In the genomic region with DNA sequence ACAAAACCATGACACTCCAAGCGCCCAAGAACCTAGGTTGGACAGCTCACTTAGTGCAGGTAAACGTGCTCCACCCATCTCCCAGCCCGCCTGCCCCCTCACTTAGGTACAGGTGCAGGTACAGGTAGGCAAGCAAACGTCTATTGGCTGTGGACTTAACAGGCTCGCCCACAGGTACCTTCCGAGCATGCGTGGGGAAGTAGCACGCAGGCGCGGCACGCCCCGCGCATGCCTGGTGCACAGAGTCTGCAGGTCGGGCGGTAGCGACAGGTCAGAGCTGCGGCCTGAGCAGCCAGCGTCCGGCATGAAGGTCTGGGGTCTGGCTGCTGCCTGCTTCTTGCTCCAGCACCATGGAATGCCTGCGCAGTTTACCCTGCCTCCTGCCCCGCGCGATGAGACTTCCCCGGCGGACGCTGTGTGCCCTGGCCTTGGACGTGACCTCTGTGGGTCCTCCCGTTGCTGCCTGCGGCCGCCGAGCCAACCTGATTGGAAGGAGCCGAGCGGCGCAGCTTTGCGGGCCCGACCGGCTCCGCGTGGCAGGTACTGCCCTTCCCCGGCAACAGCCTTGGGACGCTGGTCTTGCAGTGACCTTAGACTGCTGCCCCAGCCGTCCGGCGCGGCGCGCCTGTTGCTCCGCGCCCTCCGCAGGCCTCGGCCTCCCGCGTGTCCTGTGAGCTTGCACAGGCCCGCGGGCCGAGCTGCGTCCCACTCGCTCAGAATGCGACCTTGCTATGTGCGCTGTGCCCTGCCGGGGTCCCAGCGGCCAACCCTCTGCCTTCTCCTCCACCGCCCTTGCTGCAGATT, we compare ENCODE assay signal across 8 cellular contexts. TPM values are rescaled to one million over a fixed set of nuclear protein-coding genes. Genes with fewer than 3 reads are reported as not detected.
DNase-seq lines count a peak whose midpoint lies in the region; ATAC-seq and TF ChIP-seq lines count a peak whose summit lies in the region.

A gene with protein sequence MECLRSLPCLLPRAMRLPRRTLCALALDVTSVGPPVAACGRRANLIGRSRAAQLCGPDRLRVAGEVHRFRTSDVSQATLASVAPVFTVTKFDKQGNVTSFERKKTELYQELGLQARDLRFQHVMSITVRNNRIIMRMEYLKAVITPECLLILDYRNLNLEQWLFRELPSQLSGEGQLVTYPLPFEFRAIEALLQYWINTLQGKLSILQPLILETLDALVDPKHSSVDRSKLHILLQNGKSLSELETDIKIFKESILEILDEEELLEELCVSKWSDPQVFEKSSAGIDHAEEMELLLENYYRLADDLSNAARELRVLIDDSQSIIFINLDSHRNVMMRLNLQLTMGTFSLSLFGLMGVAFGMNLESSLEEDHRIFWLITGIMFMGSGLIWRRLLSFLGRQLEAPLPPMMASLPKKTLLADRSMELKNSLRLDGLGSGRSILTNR (plus strand): TSS at position 240 of the 804 bp plus-strand sequence. CDS start 111 bp downstream, at position 351.

- ATAC-seq in GM21576 (IDR thresholded peaks at IDR 0.05; ENCODE audit: unreplicated experiment) (peak; percentile 97), esophagus mucosa (peak; percentile 100)

- peak within 1 kb of the TSS; percentile 72 for H3K27ac ChIP-seq in muscle layer of colon (ENCODE audit: low read depth, low read length)

- H3K4me1 ChIP-seq in muscle layer of colon (ENCODE audit: insufficient read depth, low read length): peaks cover 13% of the 10 kb centered on the region

- peak within 1 kb of the TSS; percentile 83 to 88 for H3K4me3 ChIP-seq in muscle layer of colon (ENCODE audit: low read depth in 1 of 2, low read length in 2 of 2)

- DNase-seq in DMS53 (lab: John Stamatoyannopoulos, UW): peak; percentile 99
- peak; percentile 79 to 86 for DNase-seq in activated T-cell treated with anti-CD3 and anti-CD28 coated beads, Interleukin-2, amount 50 U/mL, for 48 hours
- peak; percentile 61 for DNase-seq in stimulated activated CD8-positive, alpha-beta memory T cell treated with anti-CD3 and anti-CD28 coated beads, Interleukin-7, amount 100 ng/mL, for 24 hours (ENCODE audit: low read depth)

- H3K9me3 ChIP-seq in muscle layer of colon (ENCODE audit: low read length): no peaks in the 10 kb centered on the region

- H3K36me3 Mint-ChIP-seq in IgD-negative memory B cell: peaks cover 1% of the 10 kb centered on the region

- peaks cover 0 to 4% (median 0%) of the 10 kb centered on the region in 3 donors for H3K9me3 Mint-ChIP-seq in IgD-negative memory B cell

- peak within 1 kb of the TSS; percentile 29 to 91 (median 89) for H3K27ac Mint-ChIP-seq in IgD-negative memory B cell

- peaks cover 3% of the 10 kb centered on the region for H3K27me3 Mint-ChIP-seq in IgD-negative memory B cell

- H3K36me3 ChIP-seq in muscle layer of colon (ENCODE audit: insufficient read depth, low read length): peaks cover 11% of the 10 kb centered on the region

- no peaks in the 10 kb centered on the region for H3K27me3 ChIP-seq in muscle layer of colon (ENCODE audit: control insufficient read depth in 1 of 2, insufficient read depth in 2 of 2, low read length in 2 of 2)

- peaks cover 17 to 27% (median 22%) of the 10 kb centered on the region in 3 donors for H3K4me1 Mint-ChIP-seq in IgD-negative memory B cell

- H3K4me3 Mint-ChIP-seq in IgD-negative memory B cell: peak within 1 kb of the TSS; percentile 87 to 97 (median 96)

- peak within 1 kb of the TSS; percentile 83 for H3K9ac ChIP-seq in muscle layer of colon (ENCODE audit: low read length)

TF ChIP-seq in PFSK-1, 5 proteins besides CTCF, POLR2A, EP300 and RAD21:
- TF ChIP-seq FOXP2 (optimal IDR thresholded peaks at IDR 0.05; ENCODE audit: borderline replicate concordance, extremely low read depth, extremely low read length, insufficient read depth) (peak; percentile 8), SIN3A (IDR thresholded peaks at IDR 0.05; ENCODE audit: borderline replicate concordance, insufficient read depth, low read length) (no peak), POLR2AphosphoS5 (IDR thresholded peaks at IDR 0.05; ENCODE audit: low read depth, low read length) (peak; percentile 98), TAF1 (IDR thresholded peaks at IDR 0.05; ENCODE audit: borderline replicate concordance, insufficient read depth, low read length) (peak; percentile 88)
- TF ChIP-seq, protein P1, sequence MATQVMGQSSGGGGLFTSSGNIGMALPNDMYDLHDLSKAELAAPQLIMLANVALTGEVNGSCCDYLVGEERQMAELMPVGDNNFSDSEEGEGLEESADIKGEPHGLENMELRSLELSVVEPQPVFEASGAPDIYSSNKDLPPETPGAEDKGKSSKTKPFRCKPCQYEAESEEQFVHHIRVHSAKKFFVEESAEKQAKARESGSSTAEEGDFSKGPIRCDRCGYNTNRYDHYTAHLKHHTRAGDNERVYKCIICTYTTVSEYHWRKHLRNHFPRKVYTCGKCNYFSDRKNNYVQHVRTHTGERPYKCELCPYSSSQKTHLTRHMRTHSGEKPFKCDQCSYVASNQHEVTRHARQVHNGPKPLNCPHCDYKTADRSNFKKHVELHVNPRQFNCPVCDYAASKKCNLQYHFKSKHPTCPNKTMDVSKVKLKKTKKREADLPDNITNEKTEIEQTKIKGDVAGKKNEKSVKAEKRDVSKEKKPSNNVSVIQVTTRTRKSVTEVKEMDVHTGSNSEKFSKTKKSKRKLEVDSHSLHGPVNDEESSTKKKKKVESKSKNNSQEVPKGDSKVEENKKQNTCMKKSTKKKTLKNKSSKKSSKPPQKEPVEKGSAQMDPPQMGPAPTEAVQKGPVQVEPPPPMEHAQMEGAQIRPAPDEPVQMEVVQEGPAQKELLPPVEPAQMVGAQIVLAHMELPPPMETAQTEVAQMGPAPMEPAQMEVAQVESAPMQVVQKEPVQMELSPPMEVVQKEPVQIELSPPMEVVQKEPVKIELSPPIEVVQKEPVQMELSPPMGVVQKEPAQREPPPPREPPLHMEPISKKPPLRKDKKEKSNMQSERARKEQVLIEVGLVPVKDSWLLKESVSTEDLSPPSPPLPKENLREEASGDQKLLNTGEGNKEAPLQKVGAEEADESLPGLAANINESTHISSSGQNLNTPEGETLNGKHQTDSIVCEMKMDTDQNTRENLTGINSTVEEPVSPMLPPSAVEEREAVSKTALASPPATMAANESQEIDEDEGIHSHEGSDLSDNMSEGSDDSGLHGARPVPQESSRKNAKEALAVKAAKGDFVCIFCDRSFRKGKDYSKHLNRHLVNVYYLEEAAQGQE (IDR thresholded peaks at IDR 0.05; ENCODE audit: insufficient read depth in 1 of 2, low read depth in 2 of 2, low read length in 2 of 2): no peak; a peak in 2 of 4 replicates

RNA-seq across cellular contexts. Expression of the gene that starts here (rescaled TPM):
- 25.0 TPM for polyA plus RNA-seq in IgD-negative memory B cell
- 28.1 TPM for polyA plus RNA-seq in PFSK-1 (2012; ENCODE audit: insufficient read length, low read depth)
- total RNA-seq in esophagus mucosa: 15.2 TPM

Comparison
In these comparisons a context has a peak if more than half of its experiments do, and no peak if none do; other contexts are left out.
1. Peak in every context shown above with its lines: DNase-seq, ATAC-seq, H3K4me3 ChIP-seq and H3K27ac ChIP-seq.